30 cellular contexts compared by ENCODE assay signal in genomic region chr1:239744851-239745250, GRCh38.
"Had no signal": no experiment of that assay in that cellular context is flagged by ENCODE, and none has a peak within 500 bp of the region (broad histone marks: within the 10 kb centered on the region; RNA-seq: fewer than 3 reads in every experiment).

No MANE protein-coding gene starts in this region.

- H3K4me3 Mint-ChIP-seq: activated B cell treated with CpG ODN at 0.5 μM for 24 hours; activated CD4-positive, alpha-beta T cell treated with anti-CD3 and anti-CD28 coated beads, Interleukin-2, amount 10 ng/mL, durations not matched to agents 24 days and 14 days; activated naive CD4-positive, alpha-beta T cell treated with anti-CD3 and anti-CD28 coated beads, Interleukin-2, amount 10 ng/mL, durations not matched to agents 7 days and 5 days; activated naive CD8-positive, alpha-beta T cell treated with anti-CD3 and anti-CD28 coated beads, Interleukin-2, amount 10 ng/mL, durations not matched to agents 7 days and 5 days; activated T-helper 17 cell treated with anti-CD3 and anti-CD28 coated beads, Interleukin-2, amount 50 U/mL, for 72 hours; IgD-negative memory B cell had no signal

- ATAC-seq: activated T-helper 17 cell treated with anti-CD3 and anti-CD28 coated beads, Interleukin-2, amount 50 U/mL, for 72 hours; Panc1; Right ventricle myocardium inferior had no signal

- H3K27me3 Mint-ChIP-seq: activated B cell treated with CpG ODN at 0.5 μM for 24 hours; activated CD4-positive, alpha-beta T cell treated with anti-CD3 and anti-CD28 coated beads, Interleukin-2, amount 10 ng/mL, durations not matched to agents 24 days and 14 days; activated naive CD4-positive, alpha-beta T cell treated with anti-CD3 and anti-CD28 coated beads, Interleukin-2, amount 10 ng/mL, durations not matched to agents 7 days and 5 days; activated naive CD8-positive, alpha-beta T cell treated with anti-CD3 and anti-CD28 coated beads, Interleukin-2, amount 10 ng/mL, durations not matched to agents 7 days and 5 days had no signal

- H3K27ac Mint-ChIP-seq: activated B cell treated with CpG ODN at 0.5 μM for 24 hours; activated CD4-positive, alpha-beta T cell treated with anti-CD3 and anti-CD28 coated beads, Interleukin-2, amount 10 ng/mL, durations not matched to agents 24 days and 14 days; activated naive CD4-positive, alpha-beta T cell treated with anti-CD3 and anti-CD28 coated beads, Interleukin-2, amount 10 ng/mL, durations not matched to agents 7 days and 5 days; activated naive CD8-positive, alpha-beta T cell treated with anti-CD3 and anti-CD28 coated beads, Interleukin-2, amount 10 ng/mL, durations not matched to agents 7 days and 5 days; activated T-helper 17 cell treated with anti-CD3 and anti-CD28 coated beads, Interleukin-2, amount 50 U/mL, for 72 hours; IgD-negative memory B cell had no signal

- H3K9me3 Mint-ChIP-seq: activated T-helper 17 cell treated with anti-CD3 and anti-CD28 coated beads, Interleukin-2, amount 50 U/mL, for 72 hours had no signal

- H3K4me1 Mint-ChIP-seq: activated B cell treated with CpG ODN at 0.5 μM for 24 hours, IgD-negative memory B cell had no signal

- DNase-seq: activated B cell treated with CpG ODN at 0.5 μM for 24 hours; activated CD4-positive, alpha-beta T cell treated with anti-CD3 and anti-CD28 coated beads for 1 hour; activated CD4-positive, alpha-beta T cell treated with anti-CD3 and anti-CD28 coated beads, Interleukin-2, amount 10 ng/mL, durations not matched to agents 24 days and 14 days; activated CD4-positive, alpha-beta T cell treated with anti-CD3 and anti-CD28 coated beads, Interleukin-2, amount 50 U/mL, for 48 hours; activated gamma-delta T cell; activated naive CD4-positive, alpha-beta T cell treated with anti-CD3 and anti-CD28 coated beads, Interleukin-2, amount 10 ng/mL, durations not matched to agents 7 days and 5 days; activated naive CD8-positive, alpha-beta T cell treated with anti-CD3 and anti-CD28 coated beads, Interleukin-2, amount 10 ng/mL, durations not matched to agents 7 days and 5 days; activated T-cell treated with anti-CD3 and anti-CD28 coated beads for 4 hours; activated T-cell treated with anti-CD3 and anti-CD28 coated beads, Interleukin-2, amount 50 U/mL, for 48 hours; adrenal gland; aorta; caudate nucleus; colonic mucosa; MG63; NCI-H1092; NCI-H1417; NCI-H2029; NCI-H2107; NCI-H345; NCI-H510A; NCI-H526 treated with DMSO at 0.1 percent for 48 hours; NCI-H82; RPMI8226; SJCRH30; SK-N-SH; SW 1271 had no signal

- H3K36me3 Mint-ChIP-seq: IgD-negative memory B cell had no signal
